In genomic region chr1:74197255-74197654, GRCh38 we compare ENCODE assay signal across 8 cellular contexts. TPM values are rescaled to one million over a fixed set of nuclear protein-coding genes. Genes with fewer than 3 reads are reported as not detected.
DNase-seq lines count a peak whose midpoint lies in the region; ATAC-seq, FAIRE-seq and TF ChIP-seq lines count a peak whose summit lies in the region.

No MANE protein-coding gene starts in this region.

- no peak for TF ChIP-seq CTCF in AG09309 (IDR thresholded peaks at IDR 0.05; ENCODE audit: control insufficient read depth, insufficient read depth, low read depth, low read length, missing control alignments)
- no peak for TF ChIP-seq CTCF in GM12878 (IDR thresholded peaks at IDR 0.05 in 2 of 3, conservative IDR thresholded peaks at IDR 0.05 in 1 of 3; ENCODE audit: control insufficient read depth in 2 of 3, extremely low read depth in 1 of 3, insufficient read depth in 1 of 3, low read depth in 3 of 3, low read length in 3 of 3)

- H3K27ac ChIP-seq in GM12878 (ENCODE audit: control insufficient read depth, insufficient read depth): peak overlapping the region; percentile 72; the same call in 1 of the 2 replicates
- H3K27ac ChIP-seq in muscle layer of duodenum (ENCODE audit: low read length): peak overlapping the region; percentile 97

- POLR2A ChIA-PET in GM12878 (lab: Charles Lee): no interaction called here

- no TSS peak for BruUV-seq in GM12878 (replicated peaks; lab: Mats Ljungman, UMichigan)

- H3K27me3 ChIP-seq in GM12878 (replicated peaks in 1 of 2; ENCODE audit: control insufficient read depth in 2 of 2, insufficient read depth in 2 of 2, low read length in 1 of 2) (no peaks in the 10 kb centered on the region), muscle layer of duodenum (ENCODE audit: low read depth, low read length) (no peaks in the 10 kb centered on the region)

- H3K4me2 ChIP-seq in GM12878 (ENCODE audit: control insufficient read depth, insufficient read depth): peak overlapping the region; percentile 88

- RAD21 ChIA-PET in GM12878 (lab: Charles Lee; ENCODE audit: unreplicated experiment): no interaction called here

- peak overlapping the region; percentile 73 for H3K9ac ChIP-seq in GM12878 (ENCODE audit: control insufficient read depth, insufficient read depth, low read length)

- H3K9me3 ChIP-seq in GM12878 (replicated peaks; ENCODE audit: control insufficient read depth, insufficient read depth, low read length) (no peaks in the 10 kb centered on the region), muscle layer of duodenum (ENCODE audit: control insufficient read depth in 1 of 2, low read length in 2 of 2) (no peaks in the 10 kb centered on the region)

- peak overlapping the region; percentile 74 for H3K4me3 ChIP-seq in AG09309 (ENCODE audit: control insufficient read depth, low read depth, low read length)
- peak overlapping the region; percentile 82 for H3K4me3 ChIP-seq in GM12878
- H3K4me3 ChIP-seq in muscle layer of duodenum (ENCODE audit: low read depth in 1 of 2, low read length in 2 of 2): peak overlapping the region; percentile 79 to 98

- in situ Hi-C loops in GM12878 (cut with MboI): loop anchor here (5.0 kb wide), 1 partner anchor 535 kb away; the partner anchor contains the start of genes CRYZ and TYW3

- H3K4me1 ChIP-seq in GM12878 (ENCODE audit: control insufficient read depth, insufficient read depth, low read length) (0 out of 2 replicates have a peak, but pooled peaks cover 5% of the 10 kb centered on the region), muscle layer of duodenum (ENCODE audit: control insufficient read depth in 1 of 2, insufficient read depth in 2 of 2, low read length in 2 of 2) (peaks cover 0 to 10% of the 10 kb centered on the region in 2 donors)

- intact Hi-C loops in GM12878 (cut with micrococcal nuclease; ENCODE audit: unreplicated experiment): loop anchor here (5.0 to 10.0 kb wide), 2 partner anchors 495 to 538 kb away; partner anchors contain the start of genes CRYZ and TYW3

- no peak for DNase-seq in AG09309 (ENCODE audit: low read depth)
- DNase-seq in GM12878 (ENCODE audit: low read depth, low spot score): no peak
- no peak for DNase-seq in 8988T
- DNase-seq in GM12892 (ENCODE audit: insufficient read length): no peak
- no peak for DNase-seq in inferior parietal cortex (ENCODE audit: extremely low spot score)

- H2AFZ ChIP-seq in GM12878 (ENCODE audit: control insufficient read depth, low read depth, low read length): peak overlapping the region; percentile 100

- TF ChIP-seq EP300 in GM12878 (IDR thresholded peaks at IDR 0.05; ENCODE audit: borderline replicate concordance in 1 of 2, control insufficient read depth in 1 of 2, low read depth in 2 of 2, low read length in 2 of 2): no peak

- H4K20me1 ChIP-seq in GM12878 (ENCODE audit: control insufficient read depth, insufficient read depth): no peaks in the 10 kb centered on the region

- no peaks in the 10 kb centered on the region for H3K79me2 ChIP-seq in GM12878 (ENCODE audit: control insufficient read depth, insufficient read depth, low read length)

- no peak for TF ChIP-seq RAD21 in GM12878 (IDR thresholded peaks at IDR 0.05; ENCODE audit: insufficient read depth, low read depth, low read length)

- ATAC-seq in HG02885 (IDR thresholded peaks at IDR 0.05; ENCODE audit: poor library complexity, unreplicated experiment) (peak; percentile 32), GM12878 (peak; percentile 12; the same call in 1 of the 3 replicates), GM19023 (IDR thresholded peaks at IDR 0.05; ENCODE audit: unreplicated experiment) (no peak)

- FAIRE-seq in GM12878 (lab: Jason Lieb, UNC) (no peak), GM12892 (lab: Jason Lieb, UNC) (no peak)

- TF ChIP-seq POLR2A in GM12878 (IDR thresholded peaks at IDR 0.05; ENCODE audit: low read depth, low read length) (no peak), GM12892 (IDR thresholded peaks at IDR 0.05; ENCODE audit: low read depth, low read length) (no peak)

- SMC1A ChIA-PET in GM12878 (lab: Charles Lee; ENCODE audit: uncharacterized antibody, unreplicated experiment): interaction anchor here (0.7 kb wide), 1 partner anchor 551 kb away, joined by 3 read pairs; no protein-coding TSS in a partner anchor

- no peaks in the 10 kb centered on the region for H3K36me3 ChIP-seq in GM12878 (ENCODE audit: control insufficient read depth in 2 of 2, insufficient read depth in 2 of 2, low read length in 1 of 2)
- H3K36me3 ChIP-seq in muscle layer of duodenum (ENCODE audit: control insufficient read depth in 1 of 2, insufficient read depth in 2 of 2, low read length in 2 of 2): peaks cover 7 to 9% of the 10 kb centered on the region in 2 donors

- under 1% methylated on average over 5 of the region's 5 CpGs for WGBS in GM12878 (ENCODE audit: insufficient coverage, insufficient replicate concordance, low lambda C conversion rate, missing lambda C conversion rate)

- CTCF ChIA-PET in GM12878 (lab: Yijun Ruan, JAX): interaction anchor here (1.2 kb wide), 1 partner anchor 16 kb away, joined by 3 read pairs; no protein-coding TSS in a partner anchor

TF ChIP-seq in GM12878, 131 proteins besides CTCF, POLR2A, EP300 and RAD21 (continues in another document):
- TF ChIP-seq NFIC (IDR thresholded peaks at IDR 0.05; ENCODE audit: low read depth, low read length): peak; percentile 57; the same call in 1 of the 2 replicates
- TF ChIP-seq PML (IDR thresholded peaks at IDR 0.05; ENCODE audit: low read length): 0 out of 2 replicates have a peak, but pooled peaks have one; percentile 6
- peak; percentile 57 for TF ChIP-seq RUNX3 (IDR thresholded peaks at IDR 0.05; ENCODE audit: low read length)
- peak; percentile 69 for TF ChIP-seq MEF2A (IDR thresholded peaks at IDR 0.05; ENCODE audit: insufficient read depth, low read depth, low read length)

RNA-seq across cellular contexts. Expression of gene LRRIQ3, which starts 0.7 kb away (rescaled TPM):
- 5.0 and 5.1 TPM in 2 replicates for total RNA-seq in GM12878 (2013; cell fraction: nucleolus; rRNA removed)
- total RNA-seq in GM12878 (2014; rRNA removed) (1.1 and 2.2 TPM in 2 replicates), GM12878 (2014; rRNA removed; fragmentation: Illumina TruSeq; extraction: Trizol) (2.7 and 3.3 TPM in 2 replicates), GM12878 (2021) (1.6 and 1.9 TPM in 2 replicates)
- 1.1 TPM for polyA plus RNA-seq in GM12878 (2011; ENCODE audit: low read depth)
- polyA plus RNA-seq in GM12878 (2011; rRNA removed) (2.6 and 5.2 TPM in 2 replicates), GM12878 (2014; fragmentation: Illumina TruSeq; extraction: Trizol) (2.3 and 2.8 TPM in 2 replicates), GM12878 (2014; fragmentation: Nextera tagmentation; extraction: Ambion mirVana) (1 to 10 TPM; 3.4 to 4.7 TPM), GM12878 (2014; rRNA removed) (0.82 and 1.6 TPM in 2 replicates), GM12878 (2016; fragmentation: Nextera tagmentation; extraction: Ambion mirVana) (1 to 10 TPM; 4.4 to 5.1 TPM)
- polyA plus RNA-seq in GM12878 (2011; cell fraction: cytosol; rRNA removed): 0.51 and 0.65 TPM in 2 replicates
- polyA plus RNA-seq in GM12878 (2011; cell fraction: nucleus; rRNA removed): 1.2 and 1.8 TPM in 2 replicates
- 1.2 and 2.2 TPM in 2 replicates for polyA plus RNA-seq in GM12878 (2012)
- 0.77 and 1.5 TPM in 2 replicates for polyA minus RNA-seq in GM12878 (2011; rRNA and poly(A)+ RNA removed)
- 1.2 TPM in 1 of 2 replicates, not detected in the other for polyA minus RNA-seq in GM12878 (2011; cell fraction: cytosol; rRNA and poly(A)+ RNA removed)
- 1.9 and 2.8 TPM in 2 replicates for polyA minus RNA-seq in GM12878 (2011; cell fraction: nucleus; rRNA and poly(A)+ RNA removed)
- polyA plus RNA-seq in GM12892 (2012; ENCODE audit: missing spikeins): 1.0 TPM

RNA-seq across cellular contexts. Expression of gene FPGT, which starts 0.8 kb away (rescaled TPM):
- 48.6 and 50.3 TPM in 2 replicates for total RNA-seq in GM12878 (2013; cell fraction: nucleolus; rRNA removed)
- 8.2 and 11.5 TPM in 2 replicates for total RNA-seq in GM12878 (2014; rRNA removed)
- 10.5 and 11.2 TPM in 2 replicates for total RNA-seq in GM12878 (2014; rRNA removed; fragmentation: Illumina TruSeq; extraction: Trizol)
- total RNA-seq in GM12878 (2021): 9.3 and 10.7 TPM in 2 replicates
- 6.4 TPM for polyA plus RNA-seq in GM12878 (2011; ENCODE audit: low read depth)
- 15.4 and 26.2 TPM in 2 replicates for polyA plus RNA-seq in GM12878 (2011; rRNA removed)
- 4.2 and 4.8 TPM in 2 replicates for polyA plus RNA-seq in GM12878 (2011; cell fraction: cytosol; rRNA removed)
- 7.4 and 8.1 TPM in 2 replicates for polyA plus RNA-seq in GM12878 (2011; cell fraction: nucleus; rRNA removed)
- polyA plus RNA-seq in GM12878 (2012): 4.8 and 5.8 TPM in 2 replicates
- polyA plus RNA-seq in GM12878 (2014; fragmentation: Illumina TruSeq; extraction: Trizol): 12.6 and 14.9 TPM in 2 replicates
- polyA plus RNA-seq in GM12878 (2014; fragmentation: Nextera tagmentation; extraction: Ambion mirVana): 10 to 100 TPM in 1 of 2 experiments, 1 to 10 TPM in 1; 7.8 to 11.9 TPM
- 4.1 and 8.6 TPM in 2 replicates for polyA plus RNA-seq in GM12878 (2014; rRNA removed)
- polyA plus RNA-seq in GM12878 (2016; fragmentation: Nextera tagmentation; extraction: Ambion mirVana): 10 to 100 TPM; 14.3 to 14.9 TPM
- 7.0 and 8.7 TPM in 2 replicates for polyA minus RNA-seq in GM12878 (2011; rRNA and poly(A)+ RNA removed)
- 3.1 and 4.3 TPM in 2 replicates for polyA minus RNA-seq in GM12878 (2011; cell fraction: cytosol; rRNA and poly(A)+ RNA removed)
- polyA minus RNA-seq in GM12878 (2011; cell fraction: nucleus; rRNA and poly(A)+ RNA removed): 13.0 and 15.6 TPM in 2 replicates
- 12.6 TPM for polyA plus RNA-seq in GM12892 (2012; ENCODE audit: missing spikeins)

RNA-seq across cellular contexts. Expression of gene TNNI3K, which starts 37.9 kb away (rescaled TPM):
- total RNA-seq in GM12878 (2013; cell fraction: nucleolus; rRNA removed): 2.7 and 8.4 TPM in 2 replicates
- total RNA-seq in GM12878 (2014; rRNA removed) (not detected in 2 replicates), GM12878 (2014; rRNA removed; fragmentation: Illumina TruSeq; extraction: Trizol) (not detected in 2 replicates), GM12878 (2021) (not detected in 2 replicates)
- polyA plus RNA-seq in GM12878 (2011; ENCODE audit: low read depth): 0.62 TPM
- polyA plus RNA-seq in GM12878 (2011; rRNA removed) (1.6 and 2.6 TPM in 2 replicates), GM12878 (2014; fragmentation: Illumina TruSeq; extraction: Trizol) (0.29 and 0.71 TPM in 2 replicates), GM12878 (2014; fragmentation: Nextera tagmentation; extraction: Ambion mirVana) (under 1 TPM; 0.14 to 0.27 TPM), GM12878 (2014; rRNA removed) (0.68 TPM in 1 of 2 replicates, not detected in the other), GM12878 (2016; fragmentation: Nextera tagmentation; extraction: Ambion mirVana) (under 1 TPM in 1 of 2 experiments, not detected in 1; 0.59 TPM)
- polyA plus RNA-seq in GM12878 (2011; cell fraction: cytosol; rRNA removed): 1.3 and 1.4 TPM in 2 replicates
- polyA plus RNA-seq in GM12878 (2011; cell fraction: nucleus; rRNA removed): 2.9 and 4.0 TPM in 2 replicates
- 0.31 and 0.72 TPM in 2 replicates for polyA plus RNA-seq in GM12878 (2012)
- polyA minus RNA-seq in GM12878 (2011; rRNA and poly(A)+ RNA removed): 0.80 and 1.4 TPM in 2 replicates
- polyA minus RNA-seq in GM12878 (2011; cell fraction: cytosol; rRNA and poly(A)+ RNA removed): not detected in 2 replicates
- polyA minus RNA-seq in GM12878 (2011; cell fraction: nucleus; rRNA and poly(A)+ RNA removed): 2.1 and 2.7 TPM in 2 replicates
- polyA plus RNA-seq in GM12892 (2012; ENCODE audit: missing spikeins): 0.51 TPM
